8 cellular contexts compared by ENCODE assay signal in the genomic region with DNA sequence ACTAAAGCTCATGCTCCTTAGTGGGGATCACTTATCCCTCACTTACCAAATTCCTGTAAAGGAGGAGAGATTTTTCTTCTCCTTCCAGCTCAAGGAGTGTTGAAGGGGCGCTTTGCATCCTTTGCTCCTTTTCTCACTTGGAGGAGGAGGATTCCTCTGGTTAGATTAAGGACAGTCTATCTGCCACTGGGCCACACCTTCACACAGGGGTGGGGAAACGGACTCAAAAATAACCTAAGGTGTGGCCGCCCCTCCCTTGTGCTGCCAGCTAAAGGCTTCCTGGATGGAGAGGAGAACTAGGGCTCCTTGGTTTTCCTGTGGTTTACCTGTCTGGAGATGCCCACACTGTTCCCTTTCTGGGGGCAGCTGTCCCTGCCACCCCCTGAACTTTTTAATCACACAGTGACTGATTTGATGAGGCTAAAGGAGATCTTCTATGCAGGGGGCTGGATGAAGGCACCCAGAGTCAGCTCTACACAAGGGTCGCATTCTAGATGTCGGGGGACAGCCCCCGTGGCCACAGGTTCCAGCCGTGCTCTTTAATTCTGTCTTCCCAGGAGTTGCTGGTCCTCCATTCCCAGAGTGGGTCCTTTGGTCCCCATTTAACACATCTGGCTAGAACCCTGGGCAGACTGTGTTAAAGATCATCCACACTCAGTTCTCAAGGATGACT. TPM values are rescaled to one million over a fixed set of nuclear protein-coding genes. Genes with fewer than 3 reads are reported as not detected.
DNase-seq lines count a peak whose midpoint lies in the region; ATAC-seq and TF ChIP-seq lines count a peak whose summit lies in the region.

No MANE protein-coding gene starts in this region.

- no peaks in the 10 kb centered on the region for H3K27me3 Mint-ChIP-seq in activated T-helper 17 cell treated with anti-CD3 and anti-CD28 coated beads, Interleukin-2, amount 50 U/mL, for 72 hours

- H3K4me2 ChIP-seq in mesendoderm (ENCODE audit: low read length): no peak overlapping the region

- CTCF ChIA-PET in A673 (lab: Charles Lee): interaction anchor here (0.6 to 1.5 kb wide), 3 partner anchors 15 to 27 kb away, joined by 3 to 6 read pairs (median 5); a partner anchor contains a TSS

- H3K4me3 ChIP-seq in A673 (ENCODE audit: low read depth, low read length, poor library complexity, severe bottlenecking) (no peak overlapping the region), muscle layer of colon (ENCODE audit: low read depth in 1 of 2, low read length in 2 of 2) (no peak overlapping the region), mesendoderm (ENCODE audit: low read length) (no peak overlapping the region)

- H3K79me1 ChIP-seq in mesendoderm (ENCODE audit: low read length): no peaks in the 10 kb centered on the region

- no peak overlapping the region for H2AK5ac ChIP-seq in mesendoderm (ENCODE audit: low read length)

- peak overlapping the region; percentile 93 for H3K27ac Mint-ChIP-seq in activated T-helper 17 cell treated with anti-CD3 and anti-CD28 coated beads, Interleukin-2, amount 50 U/mL, for 72 hours

- no peak for DNase-seq in A673 (ENCODE audit: low spot score)
- no peak for DNase-seq in mesendoderm
- no peak for DNase-seq in NCI-H2107 treated with DMSO at 0.1 percent for 48 hours (lab: John Stamatoyannopoulos, UW; ENCODE audit: unreplicated experiment)
- DNase-seq in NCI-H1417 treated with DMSO at 0.1 percent for 48 hours (lab: John Stamatoyannopoulos, UW): no peak
- DNase-seq in CD1c-positive myeloid dendritic cell (ENCODE audit: extremely low spot score): no peak

- no peak overlapping the region for H3K18ac ChIP-seq in mesendoderm (ENCODE audit: low read length)

- H3K56ac ChIP-seq in mesendoderm (ENCODE audit: low read length): no peak overlapping the region

- H3K23ac ChIP-seq in mesendoderm (ENCODE audit: low read length): no peak overlapping the region

- ATAC-seq in GM19397 (IDR thresholded peaks at IDR 0.05; ENCODE audit: unreplicated experiment): peak; percentile 0
- ATAC-seq in activated T-helper 17 cell treated with anti-CD3 and anti-CD28 coated beads, Interleukin-2, amount 50 U/mL, for 72 hours (replicated peaks): peak; percentile 2

- H2BK15ac ChIP-seq in mesendoderm (replicated peaks; ENCODE audit: low read depth): no peak overlapping the region

- H2BK120ac ChIP-seq in mesendoderm (ENCODE audit: low read depth, low read length): no peak overlapping the region

- no CpG with 5 or more reads among the region's 7 CpGs for WGBS in mesendoderm (ENCODE audit: extremely low coverage, insufficient coverage, low lambda C conversion rate)

- no peak overlapping the region for H3K9ac ChIP-seq in muscle layer of colon (ENCODE audit: low read length)
- H3K9ac ChIP-seq in mesendoderm (ENCODE audit: low read length): no peak overlapping the region

- H3K4me3 Mint-ChIP-seq in activated T-helper 17 cell treated with anti-CD3 and anti-CD28 coated beads, Interleukin-2, amount 50 U/mL, for 72 hours: peak overlapping the region; percentile 87

- intact Hi-C loops in A673 (cut with micrococcal nuclease; ENCODE audit: unreplicated experiment): no loop called here

- peak overlapping the region; percentile 20 for H3K27ac ChIP-seq in A673 (ENCODE audit: low read depth, low read length, poor library complexity, severe bottlenecking)
- peak overlapping the region; percentile 24 for H3K27ac ChIP-seq in muscle layer of colon (ENCODE audit: low read depth, low read length)
- no peak overlapping the region for H3K27ac ChIP-seq in mesendoderm (ENCODE audit: low read depth, low read length)

- peaks cover 8% of the 10 kb centered on the region for H3K36me3 Mint-ChIP-seq in activated T-helper 17 cell treated with anti-CD3 and anti-CD28 coated beads, Interleukin-2, amount 50 U/mL, for 72 hours (ENCODE audit: low read depth)

- H3K4me1 Mint-ChIP-seq in activated T-helper 17 cell treated with anti-CD3 and anti-CD28 coated beads, Interleukin-2, amount 50 U/mL, for 72 hours: peaks cover 39% of the 10 kb centered on the region

- H4K5ac ChIP-seq in mesendoderm (ENCODE audit: low read length): no peak overlapping the region

- POLR2A ChIA-PET in A673 (lab: Charles Lee; ENCODE audit: low non-redundant PET): no interaction called here

- peaks cover 39% of the 10 kb centered on the region for H3K4me1 ChIP-seq in A673 (ENCODE audit: insufficient read depth, low read length, poor library complexity, severe bottlenecking)
- H3K4me1 ChIP-seq in muscle layer of colon (ENCODE audit: insufficient read depth, low read length): peaks cover 37% of the 10 kb centered on the region
- H3K4me1 ChIP-seq in mesendoderm (ENCODE audit: control insufficient read depth, low read depth, low read length): peaks cover 7% of the 10 kb centered on the region

- H4K8ac ChIP-seq in mesendoderm (ENCODE audit: low read depth, low read length): no peak overlapping the region

- TF ChIP-seq CTCF in A673 (conservative IDR thresholded peaks at IDR 0.05; ENCODE audit: low read depth, low read length): no peak

- no peak overlapping the region for H2BK5ac ChIP-seq in mesendoderm (ENCODE audit: low read length)

- no peaks in the 10 kb centered on the region for H3K79me2 ChIP-seq in mesendoderm (ENCODE audit: control insufficient read depth, insufficient read depth, low read length)

- H3K36me3 ChIP-seq in A673 (ENCODE audit: insufficient read depth, low read length, poor library complexity, severe bottlenecking) (no peaks in the 10 kb centered on the region), muscle layer of colon (ENCODE audit: insufficient read depth, low read length) (no peaks in the 10 kb centered on the region), mesendoderm (ENCODE audit: control insufficient read depth, insufficient read depth, low read length) (no peaks in the 10 kb centered on the region)

- H3K9me3 Mint-ChIP-seq in activated T-helper 17 cell treated with anti-CD3 and anti-CD28 coated beads, Interleukin-2, amount 50 U/mL, for 72 hours: no peaks in the 10 kb centered on the region

- H3K27me3 ChIP-seq in A673 (replicated peaks; ENCODE audit: insufficient read depth, low read depth, low read length, poor library complexity) (no peaks in the 10 kb centered on the region), muscle layer of colon (ENCODE audit: control insufficient read depth in 1 of 2, insufficient read depth in 2 of 2, low read length in 2 of 2) (no peaks in the 10 kb centered on the region), mesendoderm (ENCODE audit: insufficient read depth, low read length, poor library complexity) (no peaks in the 10 kb centered on the region)

- no peaks in the 10 kb centered on the region for H3K9me3 ChIP-seq in A673 (ENCODE audit: low read depth, low read length, poor library complexity, severe bottlenecking)
- H3K9me3 ChIP-seq in muscle layer of colon (ENCODE audit: low read length): no peaks in the 10 kb centered on the region

- BruUV-seq in A673 (replicated peaks; lab: Mats Ljungman, UMichigan): no TSS peak

- no peak overlapping the region for H3K4ac ChIP-seq in mesendoderm (ENCODE audit: low read depth, low read length)

RNA-seq across cellular contexts. Expression of a gene that starts 14.4 kb away (rescaled TPM):
- 27.3 and 28.6 TPM in 2 replicates for total RNA-seq in A673 (2021)
- total RNA-seq in activated T-helper 17 cell treated with anti-CD3 and anti-CD28 coated beads, Interleukin-2, amount 50 U/mL, for 72 hours: 10 to 100 TPM; 45.1 to 62.3 TPM
- 16.8 TPM for polyA plus RNA-seq in mesendoderm (2013, experiment 1 of 2)
- 17.2 TPM for polyA plus RNA-seq in mesendoderm (2013, experiment 2 of 2)
